In genomic region chr6:45377555-45378323, GRCh38 we compare ENCODE assay signal across 8 cellular contexts. TPM values are rescaled to one million over a fixed set of nuclear protein-coding genes. Genes with fewer than 3 reads are reported as not detected.
A peak's percentile ranks its signal among the peaks of the same experiment; 100 is the strongest.
DNase-seq lines count a peak whose midpoint lies in the region; ATAC-seq and TF ChIP-seq lines count a peak whose summit lies in the region.

Gene SUPT3H, minus strand, starts transcription at chr6:45377934.

- H3K9ac ChIP-seq in SK-N-SH, result peak within 1 kb of the TSS; percentile 97

- intact Hi-C loops in head of caudate nucleus (cut with DNase I), result no loop called here

- peak within 1 kb of the TSS; percentile 94 to 98 for H3K27ac ChIP-seq in SK-N-SH (ENCODE audit: low read depth in 2 of 2, low read length in 1 of 2)
- H3K27ac ChIP-seq in thymus (ENCODE audit: low read depth), result peak within 1 kb of the TSS; percentile 96

- no peaks in the 10 kb centered on the region for H3K9me2 ChIP-seq in SK-N-SH

- peaks cover 29% of the 10 kb centered on the region for H3K4me1 Mint-ChIP-seq in osteocyte (ENCODE audit: unreplicated experiment)

- CTCF ChIA-PET in HEK293T (lab: Yijun Ruan, JAX) (interaction anchor here (0.6 to 0.9 kb wide), 2 partner anchors 212 to 337 kb away, joined by 3 to 4 read pairs; no protein-coding TSS in a partner anchor), SK-N-SH (lab: Yijun Ruan, JAX) (interaction anchor here (1.7 to 2.0 kb wide), 2 partner anchors 722 to 902 kb away, joined by 6 to 7 read pairs; no protein-coding TSS in a partner anchor)

- no peaks in the 10 kb centered on the region for H3K9me3 ChIP-seq in SK-N-SH
- H3K9me3 ChIP-seq in thymus (ENCODE audit: control insufficient read depth), result peaks cover 1% of the 10 kb centered on the region

- peak within 1 kb of the TSS; percentile 97 for H2AFZ ChIP-seq in SK-N-SH (ENCODE audit: low read depth)

- H3K27me3 Mint-ChIP-seq in osteocyte (ENCODE audit: unreplicated experiment), result no peaks in the 10 kb centered on the region

- H4K20me1 ChIP-seq in SK-N-SH (ENCODE audit: insufficient read depth), result no peaks in the 10 kb centered on the region

- H3K4me1 ChIP-seq in SK-N-SH (ENCODE audit: control insufficient read depth in 1 of 2, insufficient read depth in 2 of 2, low read depth in 1 of 2, low read length in 1 of 2) (peaks cover 0 to 5% of the 10 kb centered on the region in 2 experiments; a peak in 2 of 4 replicates), thymus (ENCODE audit: control insufficient read depth, insufficient read depth, low read length) (peaks cover 7% of the 10 kb centered on the region)

- peak within 1 kb of the TSS; percentile 88 for H3K4me2 ChIP-seq in SK-N-SH

- no peak for TF ChIP-seq EP300 in SK-N-SH (IDR thresholded peaks at IDR 0.05; ENCODE audit: borderline replicate concordance in 1 of 2, low read depth in 1 of 2, low read length in 1 of 2)

- peak; percentile 92 for DNase-seq in GM06990 (ENCODE audit: extremely low read depth, insufficient read length)
- peak; percentile 94 for DNase-seq in HEK293T (ENCODE audit: extremely low spot score)
- DNase-seq in MV-4-11 (lab: John Stamatoyannopoulos, UW), result peak; percentile 90
- DNase-seq in SK-N-SH, result peak; percentile 95
- DNase-seq in activated naive CD4-positive, alpha-beta T cell treated with anti-CD3 and anti-CD28 coated beads, Interleukin-2, amount 50 U/mL, for 72 hours (ENCODE audit: low spot score in 2 of 2), result peak; percentile 92 to 95
- peak; percentile 75 to 95 (median 91) for DNase-seq in head of caudate nucleus
- peak; percentile 97 for DNase-seq in osteocyte (ENCODE audit: extremely low spot score, unreplicated experiment)

- H3K4me3 Mint-ChIP-seq in osteocyte (ENCODE audit: unreplicated experiment), result peak within 1 kb of the TSS; percentile 97

- ATAC-seq in activated naive CD4-positive, alpha-beta T cell treated with anti-CD3 and anti-CD28 coated beads, Interleukin-2, amount 50 U/mL, for 72 hours, result peak; percentile 88 to 89

- H3K27me3 ChIP-seq in GM06990 (replicated peaks; ENCODE audit: control insufficient read depth, insufficient read depth, low read length) (no peaks in the 10 kb centered on the region), SK-N-SH (ENCODE audit: insufficient read depth) (no peaks in the 10 kb centered on the region), thymus (ENCODE audit: control insufficient read depth, insufficient read depth) (no peaks in the 10 kb centered on the region)

- H3K9me3 Mint-ChIP-seq in activated naive CD4-positive, alpha-beta T cell treated with anti-CD3 and anti-CD28 coated beads, Interleukin-2, amount 50 U/mL, for 72 hours, result no peaks in the 10 kb centered on the region
- no peaks in the 10 kb centered on the region for H3K9me3 Mint-ChIP-seq in osteocyte (ENCODE audit: unreplicated experiment)

- H3F3A ChIP-seq in SK-N-SH (replicated peaks; ENCODE audit: insufficient read depth), result peaks cover 7% of the 10 kb centered on the region

- TF ChIP-seq CTCF in GM06990 (IDR thresholded peaks at IDR 0.05; ENCODE audit: insufficient read depth, low read length, poor library complexity, severe bottlenecking), result peak; percentile 22
- TF ChIP-seq CTCF in SK-N-SH (IDR thresholded peaks at IDR 0.05), result 0 out of 2 replicates have a peak, but pooled peaks have one; percentile 16
- peak; percentile 37 for TF ChIP-seq CTCF in osteocyte (IDR thresholded peaks at IDR 0.05)

- peaks cover 20% of the 10 kb centered on the region; the same call in 1 of the 2 replicates for H3K79me2 ChIP-seq in SK-N-SH (ENCODE audit: insufficient read depth)

- H3K27ac Mint-ChIP-seq in activated naive CD4-positive, alpha-beta T cell treated with anti-CD3 and anti-CD28 coated beads, Interleukin-2, amount 50 U/mL, for 72 hours, result peak within 1 kb of the TSS; percentile 98 to 100
- peak within 1 kb of the TSS; percentile 100 for H3K27ac Mint-ChIP-seq in osteocyte (ENCODE audit: unreplicated experiment)

- H3K4me3 ChIP-seq in GM06990 (replicated peaks; ENCODE audit: low read depth, low read length), result peak within 1 kb of the TSS; percentile 87
- peak within 1 kb of the TSS; percentile 67 to 80 for H3K4me3 ChIP-seq in SK-N-SH (ENCODE audit: low read depth in 2 of 2, low read length in 1 of 2)
- H3K4me3 ChIP-seq in thymus (ENCODE audit: low read length), result peak within 1 kb of the TSS; percentile 78

- no peak; the same call in 1 of the 2 replicates for TF ChIP-seq RAD21 in SK-N-SH (IDR thresholded peaks at IDR 0.05; ENCODE audit: low read length)

- H3K36me3 ChIP-seq in GM06990 (ENCODE audit: control insufficient read depth, insufficient read depth, low read length), result no peaks in the 10 kb centered on the region
- H3K36me3 ChIP-seq in SK-N-SH (replicated peaks in 1 of 2; ENCODE audit: control insufficient read depth in 1 of 2, insufficient read depth in 2 of 2, low read length in 1 of 2), result no peaks in the 10 kb centered on the region
- no peaks in the 10 kb centered on the region for H3K36me3 ChIP-seq in thymus (ENCODE audit: control insufficient read depth, insufficient read depth)

- peaks cover 15 to 22% of the 10 kb centered on the region in 2 donors for H3K36me3 Mint-ChIP-seq in activated naive CD4-positive, alpha-beta T cell treated with anti-CD3 and anti-CD28 coated beads, Interleukin-2, amount 50 U/mL, for 72 hours
- no peaks in the 10 kb centered on the region for H3K36me3 Mint-ChIP-seq in osteocyte (ENCODE audit: unreplicated experiment)

- POLR2A ChIA-PET in HEK293T (lab: Yijun Ruan, JAX), result interaction anchor here (0.6 to 3.2 kb wide), 23 partner anchors 9 to 724 kb away, joined by 3 to 33 read pairs (median 4); no protein-coding TSS in a partner anchor
- POLR2A ChIA-PET in SK-N-SH (lab: Yijun Ruan, JAX), result interaction anchor here (0.6 to 1.5 kb wide), 8 partner anchors 8 to 901 kb away, joined by 3 to 7 read pairs (median 3); no protein-coding TSS in a partner anchor

- 0% methylated on average over 43 of the region's 75 CpGs for WGBS in SK-N-SH (ENCODE audit: low lambda C conversion rate)
- under 1% methylated on average over 75 of the region's 75 CpGs for WGBS in thymus

TF ChIP-seq in HEK293T, 16 proteins besides CTCF, POLR2A, EP300 and RAD21:
- TF ChIP-seq SUZ12 (IDR thresholded peaks at IDR 0.05), result no peak
- no peak for TF ChIP-seq FOXM1 (IDR thresholded peaks at IDR 0.05; ENCODE audit: borderline replicate concordance)
- TF ChIP-seq ARNT (IDR thresholded peaks at IDR 0.05), result no peak
- TF ChIP-seq SP1 (IDR thresholded peaks at IDR 0.05), result no peak
- peak; percentile 60 for TF ChIP-seq L3MBTL2 (conservative IDR thresholded peaks at IDR 0.05)
- TF ChIP-seq BHLHE40 (IDR thresholded peaks at IDR 0.05; ENCODE audit: borderline replicate concordance), result no peak
- TF ChIP-seq ELF4 (IDR thresholded peaks at IDR 0.05), result peak; percentile 74
- no peak for TF ChIP-seq FOXK2 (IDR thresholded peaks at IDR 0.05)

TF ChIP-seq in SK-N-SH, 30 proteins besides CTCF, POLR2A, EP300 and RAD21 (continues in another document):
- TF ChIP-seq NFIC (IDR thresholded peaks at IDR 0.05; ENCODE audit: borderline replicate concordance), result peak; percentile 42; the same call in 1 of the 2 replicates
- peak; percentile 84 for TF ChIP-seq NRF1 (IDR thresholded peaks at IDR 0.05; ENCODE audit: low read depth, low read length)
- TF ChIP-seq, protein P1, sequence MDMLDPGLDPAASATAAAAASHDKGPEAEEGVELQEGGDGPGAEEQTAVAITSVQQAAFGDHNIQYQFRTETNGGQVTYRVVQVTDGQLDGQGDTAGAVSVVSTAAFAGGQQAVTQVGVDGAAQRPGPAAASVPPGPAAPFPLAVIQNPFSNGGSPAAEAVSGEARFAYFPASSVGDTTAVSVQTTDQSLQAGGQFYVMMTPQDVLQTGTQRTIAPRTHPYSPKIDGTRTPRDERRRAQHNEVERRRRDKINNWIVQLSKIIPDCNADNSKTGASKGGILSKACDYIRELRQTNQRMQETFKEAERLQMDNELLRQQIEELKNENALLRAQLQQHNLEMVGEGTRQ (IDR thresholded peaks at IDR 0.05; ENCODE audit: borderline replicate concordance, low read depth, low read length), result no peak
- TF ChIP-seq SIN3A (IDR thresholded peaks at IDR 0.05; ENCODE audit: borderline replicate concordance, low read depth, low read length), result peak; percentile 41; the same call in 1 of the 2 replicates
- peak; percentile 53 for TF ChIP-seq GABPA (IDR thresholded peaks at IDR 0.05; ENCODE audit: low read depth)
- TF ChIP-seq MEF2A (IDR thresholded peaks at IDR 0.05; ENCODE audit: borderline replicate concordance, low read depth), result no peak
- TF ChIP-seq FOSL2 (IDR thresholded peaks at IDR 0.05; ENCODE audit: borderline replicate concordance, low read depth), result no peak
- TF ChIP-seq MXI1 (IDR thresholded peaks at IDR 0.05; ENCODE audit: low read depth, low read length), result peak; percentile 84
- TF ChIP-seq, protein P2, sequence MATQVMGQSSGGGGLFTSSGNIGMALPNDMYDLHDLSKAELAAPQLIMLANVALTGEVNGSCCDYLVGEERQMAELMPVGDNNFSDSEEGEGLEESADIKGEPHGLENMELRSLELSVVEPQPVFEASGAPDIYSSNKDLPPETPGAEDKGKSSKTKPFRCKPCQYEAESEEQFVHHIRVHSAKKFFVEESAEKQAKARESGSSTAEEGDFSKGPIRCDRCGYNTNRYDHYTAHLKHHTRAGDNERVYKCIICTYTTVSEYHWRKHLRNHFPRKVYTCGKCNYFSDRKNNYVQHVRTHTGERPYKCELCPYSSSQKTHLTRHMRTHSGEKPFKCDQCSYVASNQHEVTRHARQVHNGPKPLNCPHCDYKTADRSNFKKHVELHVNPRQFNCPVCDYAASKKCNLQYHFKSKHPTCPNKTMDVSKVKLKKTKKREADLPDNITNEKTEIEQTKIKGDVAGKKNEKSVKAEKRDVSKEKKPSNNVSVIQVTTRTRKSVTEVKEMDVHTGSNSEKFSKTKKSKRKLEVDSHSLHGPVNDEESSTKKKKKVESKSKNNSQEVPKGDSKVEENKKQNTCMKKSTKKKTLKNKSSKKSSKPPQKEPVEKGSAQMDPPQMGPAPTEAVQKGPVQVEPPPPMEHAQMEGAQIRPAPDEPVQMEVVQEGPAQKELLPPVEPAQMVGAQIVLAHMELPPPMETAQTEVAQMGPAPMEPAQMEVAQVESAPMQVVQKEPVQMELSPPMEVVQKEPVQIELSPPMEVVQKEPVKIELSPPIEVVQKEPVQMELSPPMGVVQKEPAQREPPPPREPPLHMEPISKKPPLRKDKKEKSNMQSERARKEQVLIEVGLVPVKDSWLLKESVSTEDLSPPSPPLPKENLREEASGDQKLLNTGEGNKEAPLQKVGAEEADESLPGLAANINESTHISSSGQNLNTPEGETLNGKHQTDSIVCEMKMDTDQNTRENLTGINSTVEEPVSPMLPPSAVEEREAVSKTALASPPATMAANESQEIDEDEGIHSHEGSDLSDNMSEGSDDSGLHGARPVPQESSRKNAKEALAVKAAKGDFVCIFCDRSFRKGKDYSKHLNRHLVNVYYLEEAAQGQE (IDR thresholded peaks at IDR 0.05; ENCODE audit: low read depth, low read length), result peak; percentile 27; the same call in 1 of the 2 replicates
- TF ChIP-seq SMC3 (IDR thresholded peaks at IDR 0.05; ENCODE audit: low read depth, low read length), result peak; percentile 21; the same call in 1 of the 2 replicates

RNA-seq across cellular contexts. Expression of gene SUPT3H, which starts in this region (rescaled TPM):
- polyA plus RNA-seq in SK-N-SH (2012; rRNA removed) (10.9 and 16.6 TPM in 2 replicates), thymus (11.9 TPM)
- polyA plus RNA-seq in SK-N-SH (2012; cell fraction: cytosol; rRNA removed), result 10.2 and 11.3 TPM in 2 replicates
- 15.3 and 20.3 TPM in 2 replicates for polyA plus RNA-seq in SK-N-SH (2012; cell fraction: nucleus; rRNA removed)
- total RNA-seq in activated naive CD4-positive, alpha-beta T cell treated with anti-CD3 and anti-CD28 coated beads, Interleukin-2, amount 50 U/mL, for 72 hours, result 10 to 100 TPM; 14.3 to 20.1 TPM
- 13.2 and 15.1 TPM in 2 replicates for total RNA-seq in osteocyte

Comparison
In these comparisons a context has a peak if more than half of its experiments do, and no peak if none do; other contexts are left out.
1. Peak in every context shown above with its lines: DNase-seq, ATAC-seq, H3K4me3 ChIP-seq and H3K27ac ChIP-seq.